ENCODE assay signal across 1 cellular context in genomic region chr5:41903382-41903891, GRCh38.
TF ChIP-seq lines count a peak whose summit lies in the region.

No MANE protein-coding gene starts in this region.

TF ChIP-seq in endothelial cell of umbilical vein, 7 proteins besides CTCF, POLR2A, EP300 and RAD21:
- TF ChIP-seq GATA2 (IDR thresholded peaks at IDR 0.05; ENCODE audit: insufficient read depth, insufficient read length, low read depth, low read length), result no peak
- no peak for TF ChIP-seq JUN (IDR thresholded peaks at IDR 0.05; ENCODE audit: borderline replicate concordance, insufficient read depth, insufficient read length, low read depth)
- TF ChIP-seq POLR2AphosphoS5 (IDR thresholded peaks at IDR 0.05; ENCODE audit: insufficient read depth, low read depth, low read length), result no peak
- no peak for TF ChIP-seq EZH2 (IDR thresholded peaks at IDR 0.05; ENCODE audit: borderline replicate concordance, low read depth, low read length, severe bottlenecking)
- no peak for TF ChIP-seq MYC (IDR thresholded peaks at IDR 0.05; ENCODE audit: low read depth, low read length)
- TF ChIP-seq, protein P1, sequence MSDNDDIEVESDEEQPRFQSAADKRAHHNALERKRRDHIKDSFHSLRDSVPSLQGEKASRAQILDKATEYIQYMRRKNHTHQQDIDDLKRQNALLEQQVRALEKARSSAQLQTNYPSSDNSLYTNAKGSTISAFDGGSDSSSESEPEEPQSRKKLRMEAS (IDR thresholded peaks at IDR 0.05; ENCODE audit: insufficient read depth, insufficient read length), result no peak
- no peak for TF ChIP-seq FOS (IDR thresholded peaks at IDR 0.05; ENCODE audit: borderline replicate concordance, insufficient read depth, low read length)
TF ChIP-seq in endothelial cell of umbilical vein: peak in this region for 0.
